In genomic region chr20:49818810-49819209, GRCh38 we compare ENCODE assay signal across 23 cellular contexts.
"Had no signal": no experiment of that assay in that cellular context is flagged by ENCODE, and none has a peak within 500 bp of the region (broad histone marks: within the 10 kb centered on the region; RNA-seq: fewer than 3 reads in every experiment).

No MANE protein-coding gene starts in this region.

- H3K27me3 ChIP-seq: esophagus muscularis mucosa, right atrium auricular region, stomach, tibial artery had no signal

- DNase-seq: central memory CD4-positive, alpha-beta T cell; effector CD8-positive, alpha-beta T cell; endodermal cell; foreskin melanocyte; hypothalamus; mesenchymal stem cell; mucosa of descending colon; naive thymus-derived CD4-positive, alpha-beta T cell; stimulated activated CD4-positive, alpha-beta T cell treated with anti-CD3 and anti-CD28 coated beads, Interleukin-2, amount 100 ng/mL, for 24 hours; stimulated activated CD4-positive, alpha-beta T cell treated with anti-CD3 and anti-CD28 coated beads, Interleukin-4, amount 100 ng/mL, for 24 hours; stimulated activated naive CD4-positive, alpha-beta T cell treated with Interleukin-2 at 50 U/mL for 16 hours; stomach; tibial artery had no signal

- H3K9me3 ChIP-seq: esophagus muscularis mucosa, prostate gland, right atrium auricular region, stomach, tibial artery had no signal

- H3K4me3 Mint-ChIP-seq: endodermal cell; mesothelial cell of epicardium; naive thymus-derived CD4-positive, alpha-beta T cell; neural crest cell; stimulated activated effector memory CD8-positive, alpha-beta T cell treated with anti-CD3 and anti-CD28 coated beads, Interleukin-12 subunit alpha, Interleukin-12 subunit beta, amount 100 ng/mL, for 72 hours; type B pancreatic cell had no signal

- H3K9me3 Mint-ChIP-seq: type B pancreatic cell had no signal

- H3K27ac Mint-ChIP-seq: endodermal cell; mesothelial cell of epicardium; naive thymus-derived CD4-positive, alpha-beta T cell; stimulated activated effector memory CD8-positive, alpha-beta T cell treated with anti-CD3 and anti-CD28 coated beads, Interleukin-12 subunit alpha, Interleukin-12 subunit beta, amount 100 ng/mL, for 72 hours had no signal

- ATAC-seq: mucosa of descending colon; naive thymus-derived CD4-positive, alpha-beta T cell; sciatic nerve; stimulated activated effector memory CD8-positive, alpha-beta T cell treated with anti-CD3 and anti-CD28 coated beads, Interleukin-12 subunit alpha, Interleukin-12 subunit beta, amount 100 ng/mL, for 72 hours had no signal

- H3K27ac ChIP-seq: epithelial cell of prostate, esophagus muscularis mucosa, prostate gland, right atrium auricular region, tibial artery had no signal

- H3K4me3 ChIP-seq: esophagus muscularis mucosa, mucosa of descending colon, prostate gland, right atrium auricular region, smooth muscle cell, stomach, tibial artery had no signal

- H3K27me3 Mint-ChIP-seq: naive thymus-derived CD4-positive, alpha-beta T cell; type B pancreatic cell had no signal
